ENCODE assay signal across 1 cellular context in the genomic region with DNA sequence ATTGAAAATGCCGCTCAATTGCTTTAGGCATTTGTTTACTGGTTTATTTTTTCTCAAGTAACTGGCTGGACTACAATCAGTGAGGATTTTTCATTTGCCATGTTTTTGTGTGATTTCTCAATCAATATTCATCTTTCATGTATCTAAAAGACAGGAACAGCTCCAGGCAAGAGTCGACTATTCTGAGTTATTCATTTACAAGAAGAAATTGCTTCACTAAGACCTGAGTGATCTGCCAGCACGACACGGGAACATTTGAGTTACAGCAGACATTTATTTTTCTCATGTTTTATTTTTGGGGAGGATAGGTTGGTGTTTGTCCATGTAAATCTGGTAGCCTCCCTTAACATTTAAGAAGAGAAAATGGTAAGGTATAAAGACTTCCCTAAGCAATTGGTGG.
TF ChIP-seq lines count a peak whose summit lies in the region.

No MANE protein-coding gene starts in this region.

TF ChIP-seq in liver, 16 proteins besides CTCF, POLR2A, EP300 and RAD21 (continued from another document):
- TF ChIP-seq, protein P1, sequence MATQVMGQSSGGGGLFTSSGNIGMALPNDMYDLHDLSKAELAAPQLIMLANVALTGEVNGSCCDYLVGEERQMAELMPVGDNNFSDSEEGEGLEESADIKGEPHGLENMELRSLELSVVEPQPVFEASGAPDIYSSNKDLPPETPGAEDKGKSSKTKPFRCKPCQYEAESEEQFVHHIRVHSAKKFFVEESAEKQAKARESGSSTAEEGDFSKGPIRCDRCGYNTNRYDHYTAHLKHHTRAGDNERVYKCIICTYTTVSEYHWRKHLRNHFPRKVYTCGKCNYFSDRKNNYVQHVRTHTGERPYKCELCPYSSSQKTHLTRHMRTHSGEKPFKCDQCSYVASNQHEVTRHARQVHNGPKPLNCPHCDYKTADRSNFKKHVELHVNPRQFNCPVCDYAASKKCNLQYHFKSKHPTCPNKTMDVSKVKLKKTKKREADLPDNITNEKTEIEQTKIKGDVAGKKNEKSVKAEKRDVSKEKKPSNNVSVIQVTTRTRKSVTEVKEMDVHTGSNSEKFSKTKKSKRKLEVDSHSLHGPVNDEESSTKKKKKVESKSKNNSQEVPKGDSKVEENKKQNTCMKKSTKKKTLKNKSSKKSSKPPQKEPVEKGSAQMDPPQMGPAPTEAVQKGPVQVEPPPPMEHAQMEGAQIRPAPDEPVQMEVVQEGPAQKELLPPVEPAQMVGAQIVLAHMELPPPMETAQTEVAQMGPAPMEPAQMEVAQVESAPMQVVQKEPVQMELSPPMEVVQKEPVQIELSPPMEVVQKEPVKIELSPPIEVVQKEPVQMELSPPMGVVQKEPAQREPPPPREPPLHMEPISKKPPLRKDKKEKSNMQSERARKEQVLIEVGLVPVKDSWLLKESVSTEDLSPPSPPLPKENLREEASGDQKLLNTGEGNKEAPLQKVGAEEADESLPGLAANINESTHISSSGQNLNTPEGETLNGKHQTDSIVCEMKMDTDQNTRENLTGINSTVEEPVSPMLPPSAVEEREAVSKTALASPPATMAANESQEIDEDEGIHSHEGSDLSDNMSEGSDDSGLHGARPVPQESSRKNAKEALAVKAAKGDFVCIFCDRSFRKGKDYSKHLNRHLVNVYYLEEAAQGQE (IDR thresholded peaks at IDR 0.05): no peak
- TF ChIP-seq, protein P2, sequence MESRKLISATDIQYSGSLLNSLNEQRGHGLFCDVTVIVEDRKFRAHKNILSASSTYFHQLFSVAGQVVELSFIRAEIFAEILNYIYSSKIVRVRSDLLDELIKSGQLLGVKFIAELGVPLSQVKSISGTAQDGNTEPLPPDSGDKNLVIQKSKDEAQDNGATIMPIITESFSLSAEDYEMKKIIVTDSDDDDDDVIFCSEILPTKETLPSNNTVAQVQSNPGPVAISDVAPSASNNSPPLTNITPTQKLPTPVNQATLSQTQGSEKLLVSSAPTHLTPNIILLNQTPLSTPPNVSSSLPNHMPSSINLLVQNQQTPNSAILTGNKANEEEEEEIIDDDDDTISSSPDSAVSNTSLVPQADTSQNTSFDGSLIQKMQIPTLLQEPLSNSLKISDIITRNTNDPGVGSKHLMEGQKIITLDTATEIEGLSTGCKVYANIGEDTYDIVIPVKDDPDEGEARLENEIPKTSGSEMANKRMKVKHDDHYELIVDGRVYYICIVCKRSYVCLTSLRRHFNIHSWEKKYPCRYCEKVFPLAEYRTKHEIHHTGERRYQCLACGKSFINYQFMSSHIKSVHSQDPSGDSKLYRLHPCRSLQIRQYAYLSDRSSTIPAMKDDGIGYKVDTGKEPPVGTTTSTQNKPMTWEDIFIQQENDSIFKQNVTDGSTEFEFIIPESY (IDR thresholded peaks at IDR 0.05): peak; percentile 31
- TF ChIP-seq FOXA2 (IDR thresholded peaks at IDR 0.05): no peak
- TF ChIP-seq FOXA1 (IDR thresholded peaks at IDR 0.05): peak; percentile 10
- TF ChIP-seq RXRA (IDR thresholded peaks at IDR 0.05): peak; percentile 38 to 57
- no peak for TF ChIP-seq TAF1 (conservative IDR thresholded peaks at IDR 0.05)
- peak; percentile 40 to 47 for TF ChIP-seq JUND (IDR thresholded peaks at IDR 0.05)
- peak; percentile 45 for TF ChIP-seq YY1 (IDR thresholded peaks at IDR 0.05)
- TF ChIP-seq SP1 (IDR thresholded peaks at IDR 0.05): peak; percentile 73
- no peak for TF ChIP-seq GABPA (IDR thresholded peaks at IDR 0.05 in 1 of 2, conservative IDR thresholded peaks at IDR 0.05 in 1 of 2)
- peak; percentile 56 to 66 for TF ChIP-seq HNF4A (conservative IDR thresholded peaks at IDR 0.05)
- TF ChIP-seq, protein P3, sequence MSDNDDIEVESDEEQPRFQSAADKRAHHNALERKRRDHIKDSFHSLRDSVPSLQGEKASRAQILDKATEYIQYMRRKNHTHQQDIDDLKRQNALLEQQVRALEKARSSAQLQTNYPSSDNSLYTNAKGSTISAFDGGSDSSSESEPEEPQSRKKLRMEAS (IDR thresholded peaks at IDR 0.05): no peak
TF ChIP-seq in liver: peak in this region for 8.
